In the genomic region with DNA sequence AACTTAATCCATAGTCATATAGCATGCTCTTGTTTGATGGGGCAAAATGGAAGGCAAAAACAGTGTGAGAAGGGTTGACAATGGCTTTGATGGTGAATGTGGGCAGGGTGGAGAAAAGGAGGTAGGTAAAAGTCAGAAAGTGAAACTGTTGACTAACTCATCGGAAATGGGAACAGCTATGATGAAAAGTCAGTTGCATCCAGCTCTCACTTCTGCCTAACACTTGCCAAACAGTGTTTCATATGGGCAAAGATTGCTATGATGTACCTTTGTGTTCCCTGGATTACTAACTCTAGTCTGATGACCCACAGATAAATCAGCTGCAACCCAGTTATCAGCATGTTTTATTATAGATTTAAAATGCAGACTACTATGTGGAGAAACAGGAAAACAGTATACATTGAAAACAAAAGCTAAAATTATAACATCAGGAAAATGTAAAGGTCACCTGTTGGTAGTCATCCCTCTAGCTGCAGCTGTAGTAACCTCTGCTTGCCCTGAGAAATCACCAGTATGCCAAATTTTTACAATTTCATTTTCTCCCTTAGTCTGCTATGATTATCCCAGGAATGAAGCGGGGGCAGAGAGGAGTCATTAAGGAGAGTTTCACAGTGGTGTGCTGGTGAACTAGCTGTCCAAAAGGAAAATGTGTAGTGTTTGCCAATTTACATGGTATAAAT, we compare ENCODE assay signal across 18 cellular contexts. TPM values are rescaled to one million over a fixed set of nuclear protein-coding genes. Genes with fewer than 3 reads are reported as not detected.
DNase-seq lines count a peak whose midpoint lies in the region; ATAC-seq and TF ChIP-seq lines count a peak whose summit lies in the region.
"Had no signal": no experiment of that assay in that cellular context is flagged by ENCODE, and none has a peak within 500 bp of the region (broad histone marks: within the 10 kb centered on the region; RNA-seq: fewer than 3 reads in every experiment).

No MANE protein-coding gene starts in this region.

- H3K9me1 ChIP-seq in IMR-90 (ENCODE audit: insufficient read depth, low read length) = peaks cover 2% of the 10 kb centered on the region; the same call in 1 of the 2 replicates

- H2BK20ac ChIP-seq in IMR-90 (ENCODE audit: low read depth, low read length) = no peak overlapping the region

- no peak overlapping the region for H3K4me3 Mint-ChIP-seq in T-helper 17 cell
- H3K4me3 Mint-ChIP-seq: GM23338 had no signal

- TF ChIP-seq POLR2A in IMR-90 (IDR thresholded peaks at IDR 0.05; ENCODE audit: low read depth, low read length) = no peak

- no peaks in the 10 kb centered on the region for H4K20me1 ChIP-seq in IMR-90 (ENCODE audit: insufficient read depth, low read length)

- no peak overlapping the region for H3K4me2 ChIP-seq in IMR-90 (ENCODE audit: low read depth, low read length)
- H3K4me2 ChIP-seq: GM23338 had no signal

- no CpG with 5 or more reads among the region's 2 CpGs for WGBS in IMR-90 (ENCODE audit: extremely low coverage in 2 of 2, insufficient read length in 1 of 2), 2 experiments

- peak; percentile 1 for DNase-seq in activated T-cell treated with anti-CD3 and anti-CD28 coated beads for 24 hours (ENCODE audit: low read depth)
- DNase-seq in activated T-cell treated with anti-CD3 and anti-CD28 coated beads, Interleukin-2, amount 50 U/mL, for 1 hour = no peak
- DNase-seq in IMR-90 = no peak
- no peak for DNase-seq in T-helper 17 cell
- DNase-seq in pons (ENCODE audit: low spot score) = peak; percentile 29
- no peak for DNase-seq in EL
- DNase-seq: central memory CD4-positive, alpha-beta T cell; effector CD8-positive, alpha-beta T cell; KG1; kidney; mesendoderm; NCI-H1436; NCI-H226 had no signal

- no peaks in the 10 kb centered on the region for H3K36me3 Mint-ChIP-seq in T-helper 17 cell (ENCODE audit: low read depth)

- no peak overlapping the region for H3K9ac ChIP-seq in IMR-90 (ENCODE audit: low read depth, low read length)

- no peaks in the 10 kb centered on the region for H3K27me3 Mint-ChIP-seq in T-helper 17 cell

- H2AK9ac ChIP-seq in IMR-90 (replicated peaks; ENCODE audit: low read depth, low read length, poor library complexity) = no peak overlapping the region

- H3K23ac ChIP-seq in IMR-90 (ENCODE audit: low read depth, low read length) = 0 out of 2 replicates have a peak overlapping the region, but pooled peaks have one; percentile 67

- H3K18ac ChIP-seq in IMR-90 (ENCODE audit: low read depth, low read length) = no peak overlapping the region

- H3K14ac ChIP-seq in IMR-90 (replicated peaks; ENCODE audit: low read depth, low read length) = peak overlapping the region; percentile 65

- TF ChIP-seq CTCF in IMR-90 (conservative IDR thresholded peaks at IDR 0.05; ENCODE audit: low read depth, low read length) = no peak

- H3K27me3 ChIP-seq in IMR-90 (ENCODE audit: control insufficient read depth, insufficient read depth, low read length) = no peaks in the 10 kb centered on the region

- no peak overlapping the region for H3K27ac ChIP-seq in IMR-90 (ENCODE audit: insufficient read depth, low read length)

- no peak overlapping the region for H2BK120ac ChIP-seq in IMR-90 (ENCODE audit: low read depth, low read length)

- no peak overlapping the region for H3K4me3 ChIP-seq in IMR-90 (ENCODE audit: insufficient read depth, low read depth, low read length)
- H3K4me3 ChIP-seq: GM23338 had no signal

- intact Hi-C loops in IMR-90 (cut with micrococcal nuclease) = no loop called here

- no peak overlapping the region; the same call in 1 of the 2 replicates for H3K56ac ChIP-seq in IMR-90 (ENCODE audit: extremely low read depth, insufficient read depth, low read length)

- ATAC-seq in IMR-90 (ENCODE audit: low read depth) (no peak), T-helper 17 cell (peak; percentile 33), HG03469 (IDR thresholded peaks at IDR 0.05; ENCODE audit: unreplicated experiment) (no peak), GM21381 (IDR thresholded peaks at IDR 0.05; ENCODE audit: unreplicated experiment) (no peak)
- ATAC-seq: GM23338 had no signal

- H3K4me1 ChIP-seq in IMR-90 (ENCODE audit: control insufficient read depth, insufficient read depth, low read length) = peaks cover 5% of the 10 kb centered on the region; the same call in 1 of the 2 replicates

- peak overlapping the region; percentile 65; the same call in 1 of the 2 replicates for H2AK5ac ChIP-seq in IMR-90 (ENCODE audit: low read depth, low read length)

- H2BK5ac ChIP-seq in IMR-90 (ENCODE audit: low read depth, low read length, poor library complexity, severe bottlenecking) = no peak overlapping the region

- TF ChIP-seq RAD21 in IMR-90 (IDR thresholded peaks at IDR 0.05; ENCODE audit: low read length) = no peak

- CTCF ChIA-PET in IMR-90 (lab: Yijun Ruan, JAX) = interaction anchor here (0.7 kb wide), 1 partner anchor 23 kb away, joined by 3 read pairs; no protein-coding TSS in a partner anchor

- in situ Hi-C loops in IMR-90 (cut with MboI; ENCODE audit: low sequenced_read_pairs) = no loop called here

- no peak overlapping the region for H4K91ac ChIP-seq in IMR-90 (ENCODE audit: insufficient read depth, low read depth, low read length)

- no peaks in the 10 kb centered on the region for H3K36me3 ChIP-seq in IMR-90 (ENCODE audit: control insufficient read depth, insufficient read depth, low read length)

- no peak overlapping the region for H2AFZ ChIP-seq in IMR-90 (replicated peaks; ENCODE audit: low read length, poor library complexity)
- H2AFZ ChIP-seq: GM23338 had no signal

- no peaks in the 10 kb centered on the region for H3K79me1 ChIP-seq in IMR-90 (ENCODE audit: low read depth in 1 of 2, low read length in 2 of 2)

- no peak overlapping the region for H3K27ac Mint-ChIP-seq in T-helper 17 cell
- H3K27ac Mint-ChIP-seq: GM23338 had no signal

- no peak overlapping the region for H4K5ac ChIP-seq in IMR-90 (ENCODE audit: low read depth, low read length)

- peak overlapping the region in 1 of 2 experiments; percentile 12; a peak in 1 of 4 replicates for H4K8ac ChIP-seq in IMR-90 (ENCODE audit: low read depth in 2 of 2, low read length in 2 of 2)

- peak overlapping the region; percentile 78; the same call in 2 of the 3 replicates for H2BK15ac ChIP-seq in IMR-90 (ENCODE audit: low read depth, low read length)

- peaks cover 14% of the 10 kb centered on the region for H3K4me1 Mint-ChIP-seq in T-helper 17 cell

- H3K4ac ChIP-seq in IMR-90 (ENCODE audit: low read depth, low read length) = no peak overlapping the region

- BruUV-seq in IMR-90 (replicated peaks; lab: Mats Ljungman, UMichigan) = no TSS peak

- H3K9me3 ChIP-seq in IMR-90 (ENCODE audit: control insufficient read depth, insufficient read depth, low read length) (no peaks in the 10 kb centered on the region), T-helper 17 cell (ENCODE audit: control insufficient read depth, low read length, poor library complexity, severe bottlenecking) (no peaks in the 10 kb centered on the region)

- dilution Hi-C loops in IMR-90 (cut with HindIII; ENCODE audit: low sequenced_read_pairs, unreplicated experiment) = no loop called here

- POLR2A ChIA-PET in IMR-90 (lab: Charles Lee; ENCODE audit: unreplicated experiment) = interaction anchor here (0.6 kb wide), 1 partner anchor 14 kb away, joined by 3 read pairs; no protein-coding TSS in a partner anchor

TF ChIP-seq in IMR-90, 13 proteins besides CTCF, POLR2A, EP300 and RAD21:
- no peak for TF ChIP-seq MXI1 (IDR thresholded peaks at IDR 0.05; ENCODE audit: borderline replicate concordance, low read depth, low read length)
- no peak for TF ChIP-seq FOS (IDR thresholded peaks at IDR 0.05; ENCODE audit: low read depth, low read length)
- TF ChIP-seq CHD1 (IDR thresholded peaks at IDR 0.05; ENCODE audit: low read depth, low read length) = no peak
- no peak for TF ChIP-seq SMC3 (IDR thresholded peaks at IDR 0.05; ENCODE audit: low read depth, low read length)
- no peak for TF ChIP-seq MAZ (IDR thresholded peaks at IDR 0.05; ENCODE audit: borderline replicate concordance, low read depth, low read length)
- no peak for TF ChIP-seq MAFK (IDR thresholded peaks at IDR 0.05; ENCODE audit: low read depth, low read length)
- no peak for TF ChIP-seq RCOR1 (IDR thresholded peaks at IDR 0.05; ENCODE audit: insufficient replicate concordance, low read length)
- no peak for TF ChIP-seq CEBPB (IDR thresholded peaks at IDR 0.05; ENCODE audit: low read depth, low read length)
- TF ChIP-seq, protein P1, sequence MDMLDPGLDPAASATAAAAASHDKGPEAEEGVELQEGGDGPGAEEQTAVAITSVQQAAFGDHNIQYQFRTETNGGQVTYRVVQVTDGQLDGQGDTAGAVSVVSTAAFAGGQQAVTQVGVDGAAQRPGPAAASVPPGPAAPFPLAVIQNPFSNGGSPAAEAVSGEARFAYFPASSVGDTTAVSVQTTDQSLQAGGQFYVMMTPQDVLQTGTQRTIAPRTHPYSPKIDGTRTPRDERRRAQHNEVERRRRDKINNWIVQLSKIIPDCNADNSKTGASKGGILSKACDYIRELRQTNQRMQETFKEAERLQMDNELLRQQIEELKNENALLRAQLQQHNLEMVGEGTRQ (IDR thresholded peaks at IDR 0.05; ENCODE audit: low read depth, low read length) = no peak
- no peak for TF ChIP-seq RFX5 (IDR thresholded peaks at IDR 0.05; ENCODE audit: low read depth, low read length)
- no peak for TF ChIP-seq BHLHE40 (IDR thresholded peaks at IDR 0.05; ENCODE audit: low read depth, low read length)

RNA-seq across cellular contexts. Expression of a gene that starts 11.7 kb away (rescaled TPM):
- total RNA-seq in IMR-90 (2012; rRNA removed) (0.18 and 0.28 TPM in 2 replicates), T-helper 17 cell (not detected)
- polyA plus RNA-seq in IMR-90 (2012; rRNA removed) = 0.04 and 0.12 TPM in 2 replicates
- 0.02 TPM in 1 of 2 replicates, not detected in the other for polyA plus RNA-seq in IMR-90 (2012; cell fraction: cytosol; rRNA removed)
- 0.31 TPM in 1 of 2 replicates, not detected in the other for polyA plus RNA-seq in IMR-90 (2012; cell fraction: nucleus; rRNA removed; ENCODE audit: low replicate concordance)
- total RNA-seq: GM23338, kidney, SK-MEL-5 had no signal
- polyA plus RNA-seq: GM23338, neural cell had no signal

Comparison
In these comparisons a context has a peak if more than half of its experiments do, and no peak if none do; other contexts are left out.
1. DNase-seq: peak in activated T-cell treated with anti-CD3 and anti-CD28 coated beads for 24 hours (single experiment) and pons (single experiment); none in activated T-cell treated with anti-CD3 and anti-CD28 coated beads, Interleukin-2, amount 50 U/mL, for 1 hour (single experiment), IMR-90 (single experiment), T-helper 17 cell (0 of 3) and EL (single experiment).